Comparison of ENCODE assay signal across 13 cellular contexts in genomic region chr7:151993977-151994676, GRCh38. TPM values are rescaled to one million over a fixed set of nuclear protein-coding genes. Genes with fewer than 3 reads are reported as not detected.
A peak's percentile ranks its signal among the peaks of the same experiment; 100 is the strongest.
DNase-seq lines count a peak whose midpoint lies in the region; ATAC-seq and TF ChIP-seq lines count a peak whose summit lies in the region.
"Had no signal": no experiment of that assay in that cellular context is flagged by ENCODE, and none has a peak within 500 bp of the region (broad histone marks: within the 10 kb centered on the region; RNA-seq: fewer than 3 reads in every experiment).

No MANE protein-coding gene starts in this region.

- DNase-seq in activated CD4-positive, alpha-beta T cell treated with anti-CD3 and anti-CD28 coated beads for 48 hours: peak; percentile 65
- DNase-seq in activated CD4-positive, alpha-beta T cell treated with anti-CD3 and anti-CD28 coated beads, Interleukin-2, amount 50 U/mL, for 4 hours: no peak
- DNase-seq in LoVo (ENCODE audit: low spot score) (peak; percentile 10), mammary epithelial cell (peak; percentile 32), suprapubic skin (ENCODE audit: low spot score in 2 of 2) (no peak), HCEC 1CT (no peak)
- peak; percentile 54 for DNase-seq in stimulated activated CD4-positive, alpha-beta T cell treated with anti-CD3 and anti-CD28 coated beads, Interleukin-15, amount 100 ng/mL, for 24 hours
- DNase-seq: aorta; effector memory CD8-positive, alpha-beta T cell; NCI-H2081; pancreas; transverse colon had no signal

- no peak overlapping the region for H2AFZ ChIP-seq in mammary epithelial cell (ENCODE audit: low read depth, low read length)

- H3K4me3 ChIP-seq in mammary epithelial cell (replicated peaks in 1 of 3; ENCODE audit: insufficient read depth in 1 of 3, low read depth in 2 of 3, low read length in 3 of 3) (no peak overlapping the region), suprapubic skin (no peak overlapping the region)
- H3K4me3 ChIP-seq: pancreas, transverse colon had no signal

- no peak for ATAC-seq in GM21529 (IDR thresholded peaks at IDR 0.05; ENCODE audit: unreplicated experiment)
- ATAC-seq: effector memory CD8-positive, alpha-beta T cell; pancreas had no signal

- H4K20me1 ChIP-seq in mammary epithelial cell (ENCODE audit: insufficient read depth, low read length): no peaks in the 10 kb centered on the region

- 64% methylated on average over 12 of the region's 14 CpGs for WGBS in mammary epithelial cell (ENCODE audit: low coverage, missing lambda C conversion rate)
- WGBS in suprapubic skin: 56% methylated on average over 14 of the region's 14 CpGs

- no peak for TF ChIP-seq POLR2A in suprapubic skin (IDR thresholded peaks at IDR 0.05)

- TF ChIP-seq CTCF in mammary epithelial cell (conservative IDR thresholded peaks at IDR 0.05 in 1 of 2, IDR thresholded peaks at IDR 0.05 in 1 of 2; ENCODE audit: extremely low read depth in 1 of 2, insufficient read depth in 1 of 2, low read depth in 1 of 2, low read length in 2 of 2) (no peak), suprapubic skin (IDR thresholded peaks at IDR 0.05) (no peak)

- H3K4me1 ChIP-seq in mammary epithelial cell (ENCODE audit: insufficient read depth, low read length) (no peaks in the 10 kb centered on the region), suprapubic skin (peaks cover 3% of the 10 kb centered on the region)
- H3K4me1 ChIP-seq: pancreas had no signal

- dilution Hi-C loops in mammary epithelial cell (cut with HindIII; ENCODE audit: low sequenced_read_pairs): no loop called here

- CTCF ChIA-PET in mammary epithelial cell (lab: Charles Lee; ENCODE audit: low non-redundant PET): no interaction called here

- no peak overlapping the region for H3K27ac ChIP-seq in mammary epithelial cell (ENCODE audit: insufficient read depth, low read depth, low read length)
- H3K27ac ChIP-seq in suprapubic skin: no peak overlapping the region
- H3K27ac ChIP-seq: pancreas, transverse colon had no signal

- H3K36me3 ChIP-seq in mammary epithelial cell (ENCODE audit: insufficient read depth, low read length) (no peaks in the 10 kb centered on the region), suprapubic skin (no peaks in the 10 kb centered on the region)
- H3K36me3 ChIP-seq: pancreas, transverse colon had no signal

- H3K9ac ChIP-seq in mammary epithelial cell (ENCODE audit: insufficient read depth, low read length): no peak overlapping the region

- in situ Hi-C loops in mammary epithelial cell (cut with MboI; ENCODE audit: low sequenced_read_pairs in 2 of 2): no loop called here

- no TSS peak for BruUV-seq in mammary epithelial cell (replicated peaks; lab: Mats Ljungman, UMichigan)

- intact Hi-C loops in mammary epithelial cell (cut with micrococcal nuclease): loop anchor here (2.0 kb wide), 1 partner anchor 153 kb away; no protein-coding TSS in a partner anchor

- no peak overlapping the region for H3K4me2 ChIP-seq in mammary epithelial cell (ENCODE audit: insufficient read depth, low read depth, low read length)

- H3K79me2 ChIP-seq in mammary epithelial cell (ENCODE audit: insufficient read depth, low read length): no peaks in the 10 kb centered on the region

- no peaks in the 10 kb centered on the region for H3K9me3 ChIP-seq in mammary epithelial cell (replicated peaks; ENCODE audit: insufficient read depth, low read length)
- H3K9me3 ChIP-seq in suprapubic skin: no peaks in the 10 kb centered on the region
- H3K9me3 ChIP-seq: pancreas, transverse colon had no signal

- H3K27me3 ChIP-seq in mammary epithelial cell (ENCODE audit: insufficient read depth, low read length) (no peaks in the 10 kb centered on the region), suprapubic skin (peaks cover 2% of the 10 kb centered on the region)
- H3K27me3 ChIP-seq: pancreas had no signal

- TF ChIP-seq EP300 in suprapubic skin (IDR thresholded peaks at IDR 0.05): no peak

RNA-seq across cellular contexts. Expression of gene GALNT11, which starts 31.3 kb away (rescaled TPM):
- total RNA-seq in mammary epithelial cell (10 to 100 TPM; 28.4 to 49.2 TPM), suprapubic skin (10 to 100 TPM; 34.5 to 48.6 (median 42.5) TPM)
- polyA plus RNA-seq in mammary epithelial cell: 36.8 TPM
- 21.4 TPM for polyA minus RNA-seq in mammary epithelial cell

RNA-seq across cellular contexts. Expression of gene GALNTL5, which starts 37.9 kb away (rescaled TPM):
- total RNA-seq in mammary epithelial cell (not detected), suprapubic skin (not detected)
- not detected for polyA plus RNA-seq in mammary epithelial cell
- not detected for polyA minus RNA-seq in mammary epithelial cell
- total RNA-seq: aorta, pancreas, transverse colon had no signal
- polyA plus RNA-seq: aorta, pancreas had no signal

Comparison
In these comparisons a context has a peak if more than half of its experiments do, and no peak if none do; other contexts are left out.
1. DNase-seq: peak in activated CD4-positive, alpha-beta T cell treated with anti-CD3 and anti-CD28 coated beads for 48 hours (single experiment), LoVo (single experiment), mammary epithelial cell (single experiment) and stimulated activated CD4-positive, alpha-beta T cell treated with anti-CD3 and anti-CD28 coated beads, Interleukin-15, amount 100 ng/mL, for 24 hours (single experiment); none in activated CD4-positive, alpha-beta T cell treated with anti-CD3 and anti-CD28 coated beads, Interleukin-2, amount 50 U/mL, for 4 hours (0 of 2), suprapubic skin (0 of 2) and HCEC 1CT (single experiment).